Comparison of ENCODE assay signal across 23 cellular contexts in the genomic region with DNA sequence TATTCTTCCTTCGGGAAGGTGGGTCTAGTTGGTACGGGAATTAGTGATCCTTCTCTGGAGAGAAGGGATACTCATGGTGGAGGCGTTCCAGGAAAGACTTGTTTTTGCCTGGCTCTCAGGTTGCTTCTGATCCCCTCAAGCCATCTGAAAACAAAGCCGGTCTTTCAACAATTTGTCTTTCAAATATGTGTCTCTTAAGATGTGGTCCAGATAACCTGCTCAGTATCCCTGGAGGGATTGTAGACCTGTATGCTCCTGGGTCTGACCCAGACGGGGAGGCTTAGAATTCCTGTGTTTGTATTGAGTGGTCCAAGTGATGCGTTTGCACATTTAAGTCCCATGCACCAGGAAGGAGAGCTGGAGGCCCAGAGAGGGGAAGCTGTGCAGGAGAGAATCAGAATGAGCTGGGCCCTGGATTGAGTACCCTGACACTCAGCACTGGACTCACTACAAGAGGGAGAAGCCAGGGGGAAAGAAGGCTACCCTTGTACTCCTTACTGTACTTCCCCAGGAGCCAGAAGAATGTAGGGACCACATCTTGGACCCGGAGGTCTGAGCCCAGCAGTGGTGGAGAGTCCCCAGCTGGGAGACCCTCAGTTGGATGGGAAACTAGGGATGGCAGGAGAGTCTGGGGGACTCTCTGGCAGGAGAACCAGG.
"Had no signal": no experiment of that assay in that cellular context is flagged by ENCODE, and none has a peak within 500 bp of the region (broad histone marks: within the 10 kb centered on the region; RNA-seq: fewer than 3 reads in every experiment).

No MANE protein-coding gene starts in this region.

- H3K4me3 Mint-ChIP-seq: activated naive CD8-positive, alpha-beta T cell; memory B cell; nephron progenitor cell; T-cell; type B pancreatic cell had no signal

- H3K27me3 ChIP-seq: adrenal gland, ascending aorta, brain microvascular endothelial cell, colonic mucosa, esophagus squamous epithelium, gastrocnemius medialis, right lobe of liver, testis had no signal

- H3K36me3 ChIP-seq: adrenal gland, ascending aorta, brain microvascular endothelial cell, colonic mucosa, esophagus squamous epithelium, gastrocnemius medialis, right lobe of liver had no signal

- H3K4me3 ChIP-seq: adrenal gland, ascending aorta, colonic mucosa, esophagus squamous epithelium, gastrocnemius medialis, mucosa of descending colon, right lobe of liver, skin epidermis, testis had no signal

- H3K9me3 ChIP-seq: adrenal gland, ascending aorta, colonic mucosa, esophagus squamous epithelium, gastrocnemius medialis, mucosa of descending colon, right lobe of liver, testis had no signal

- H3K4me1 ChIP-seq: colonic mucosa, gastrocnemius medialis, right lobe of liver, testis had no signal

- DNase-seq: activated CD4-positive, alpha-beta T cell treated with anti-CD3 and anti-CD28 coated beads, Interleukin-2, amount 50 U/mL, for 4 hours; activated gamma-delta T cell treated with Interleukin-2 at 50 U/mL for 16 hours; adrenal gland; brain microvascular endothelial cell; colonic mucosa; esophagus squamous epithelium; gastrocnemius medialis; hippocampal formation; left cardiac atrium; mucosa of descending colon; nephron progenitor cell; nucleus accumbens; posterior cingulate gyrus; right lobe of liver; T-cell; testis had no signal

- ATAC-seq: gastrocnemius medialis, left cardiac atrium, mucosa of descending colon, SK-N-SH treated with all-trans-retinoic acid at 6 μM for 48 hours, T-cell had no signal

- FAIRE-seq: islet of Langerhans had no signal

- H3K27ac Mint-ChIP-seq: activated naive CD8-positive, alpha-beta T cell; nephron progenitor cell; T-cell; type B pancreatic cell had no signal

- H3K27me3 Mint-ChIP-seq: activated naive CD8-positive, alpha-beta T cell; memory B cell had no signal

- H3K9me3 Mint-ChIP-seq: memory B cell, nephron progenitor cell, T-cell, type B pancreatic cell had no signal

- H3K36me3 Mint-ChIP-seq: activated naive CD8-positive, alpha-beta T cell; memory B cell; T-cell; type B pancreatic cell had no signal

- H3K27ac ChIP-seq: adrenal gland, brain microvascular endothelial cell, colonic mucosa, esophagus squamous epithelium, gastrocnemius medialis, right lobe of liver, testis had no signal
